8 cellular contexts compared by ENCODE assay signal in genomic region chr19:3783660-3784584, GRCh38. TPM values are rescaled to one million over a fixed set of nuclear protein-coding genes. Genes with fewer than 3 reads are reported as not detected.
A peak's percentile ranks its signal among the peaks of the same experiment; 100 is the strongest.
DNase-seq lines count a peak whose midpoint lies in the region; ATAC-seq and TF ChIP-seq lines count a peak whose summit lies in the region.
"Had no signal": no experiment of that assay in that cellular context is flagged by ENCODE, and none has a peak within 500 bp of the region (broad histone marks: within the 10 kb centered on the region; RNA-seq: fewer than 3 reads in every experiment).

No MANE protein-coding gene starts in this region.

- no peak overlapping the region for H2AFZ ChIP-seq in IMR-90 (replicated peaks; ENCODE audit: low read length, poor library complexity)
- H2AFZ ChIP-seq: GM23248 had no signal

- H3K14ac ChIP-seq in IMR-90 (replicated peaks; ENCODE audit: low read depth, low read length) = no peak overlapping the region

- H3K18ac ChIP-seq in IMR-90 (ENCODE audit: low read depth, low read length) = no peak overlapping the region

- H2BK15ac ChIP-seq in IMR-90 (ENCODE audit: low read depth, low read length) = no peak overlapping the region

- WGBS in IMR-90 (ENCODE audit: extremely low coverage in 2 of 2, insufficient read length in 1 of 2), 2 experiments = 56% methylated on average over 18 of the region's 49 CpGs; no CpG with 5 or more reads in 1 of the 2 experiments

- dilution Hi-C loops in IMR-90 (cut with HindIII; ENCODE audit: low sequenced_read_pairs, unreplicated experiment) = no loop called here

- H3K27ac ChIP-seq in IMR-90 (ENCODE audit: insufficient read depth, low read length) = no peak overlapping the region
- H3K27ac ChIP-seq: GM23248 had no signal

- H4K5ac ChIP-seq in IMR-90 (ENCODE audit: low read depth, low read length) = no peak overlapping the region

- no peaks in the 10 kb centered on the region for H3K36me3 ChIP-seq in IMR-90 (ENCODE audit: control insufficient read depth, insufficient read depth, low read length)

- no peak for DNase-seq in IMR-90
- DNase-seq in activated CD4-positive, alpha-beta T cell treated with anti-CD3 and anti-CD28 coated beads, Interleukin-2, amount 50 U/mL, for 4 hours = peak; percentile 26 to 38
- no peak for DNase-seq in fibroblast of villous mesenchyme (ENCODE audit: low read depth)
- peak; percentile 34 for DNase-seq in stimulated activated CD8-positive, alpha-beta memory T cell treated with anti-CD3 and anti-CD28 coated beads, Interleukin-4, amount 100 ng/mL, for 24 hours (ENCODE audit: low read depth)
- DNase-seq in activated CD4-positive, CD25-positive, alpha-beta regulatory T cell treated with anti-CD3 and anti-CD28 coated beads, Interleukin-2, amount 50 U/mL, for 72 hours = no peak
- DNase-seq in NCI-H2171 treated with DMSO at 0.1 percent for 48 hours (lab: John Stamatoyannopoulos, UW) = no peak
- DNase-seq: GM23248 had no signal

- no peak overlapping the region for H4K91ac ChIP-seq in IMR-90 (ENCODE audit: insufficient read depth, low read depth, low read length)

- no peak for TF ChIP-seq RAD21 in IMR-90 (IDR thresholded peaks at IDR 0.05; ENCODE audit: low read length)

- BruUV-seq in IMR-90 (replicated peaks; lab: Mats Ljungman, UMichigan) = no TSS peak

- no peak overlapping the region for H2AK5ac ChIP-seq in IMR-90 (ENCODE audit: low read depth, low read length)

- in situ Hi-C loops in IMR-90 (cut with MboI; ENCODE audit: low sequenced_read_pairs) = no loop called here

- TF ChIP-seq CTCF in IMR-90 (conservative IDR thresholded peaks at IDR 0.05; ENCODE audit: low read depth, low read length) (0 out of 2 replicates have a peak, but pooled peaks have one; percentile 8), fibroblast of villous mesenchyme (IDR thresholded peaks at IDR 0.05; ENCODE audit: insufficient read depth, low read depth, low read length) (peak; percentile 16)

- POLR2A ChIA-PET in IMR-90 (lab: Charles Lee; ENCODE audit: unreplicated experiment) = no interaction called here

- peaks cover 21% of the 10 kb centered on the region for H3K27me3 ChIP-seq in IMR-90 (ENCODE audit: control insufficient read depth, insufficient read depth, low read length)

- no peak overlapping the region for H2AK9ac ChIP-seq in IMR-90 (replicated peaks; ENCODE audit: low read depth, low read length, poor library complexity)

- intact Hi-C loops in IMR-90 (cut with micrococcal nuclease) = no loop called here

- no peak overlapping the region for H2BK20ac ChIP-seq in IMR-90 (ENCODE audit: low read depth, low read length)

- H4K20me1 ChIP-seq in IMR-90 (ENCODE audit: insufficient read depth, low read length) = no peaks in the 10 kb centered on the region

- ATAC-seq in IMR-90 (ENCODE audit: low read depth) = no peak
- no peak for ATAC-seq in HG03108 (IDR thresholded peaks at IDR 0.05; ENCODE audit: unreplicated experiment)

- no peak overlapping the region for H3K56ac ChIP-seq in IMR-90 (ENCODE audit: extremely low read depth, insufficient read depth, low read length)

- no peak for TF ChIP-seq POLR2A in IMR-90 (IDR thresholded peaks at IDR 0.05; ENCODE audit: low read depth, low read length)

- H3K9ac ChIP-seq in IMR-90 (ENCODE audit: low read depth, low read length) = no peak overlapping the region
- H3K9ac ChIP-seq: GM23248 had no signal

- H3K4me3 ChIP-seq in IMR-90 (ENCODE audit: insufficient read depth, low read depth, low read length) = no peak overlapping the region
- no peak overlapping the region for H3K4me3 ChIP-seq in fibroblast of villous mesenchyme (ENCODE audit: low read depth, low read length)
- H3K4me3 ChIP-seq: GM23248 had no signal

- H3K9me1 ChIP-seq in IMR-90 (ENCODE audit: insufficient read depth, low read length) = no peaks in the 10 kb centered on the region

- H4K8ac ChIP-seq in IMR-90 (ENCODE audit: low read depth in 2 of 2, low read length in 2 of 2) = no peak overlapping the region

- no peaks in the 10 kb centered on the region for H3K79me1 ChIP-seq in IMR-90 (ENCODE audit: low read depth in 1 of 2, low read length in 2 of 2)

- no peaks in the 10 kb centered on the region for H3K4me1 ChIP-seq in IMR-90 (ENCODE audit: control insufficient read depth, insufficient read depth, low read length)

- no peak overlapping the region for H3K4ac ChIP-seq in IMR-90 (ENCODE audit: low read depth, low read length)

- peaks cover 24% of the 10 kb centered on the region for H3K9me3 ChIP-seq in IMR-90 (ENCODE audit: control insufficient read depth, insufficient read depth, low read length)

- no peak overlapping the region for H3K23ac ChIP-seq in IMR-90 (ENCODE audit: low read depth, low read length)

- CTCF ChIA-PET in IMR-90 (lab: Yijun Ruan, JAX) = no interaction called here

- H2BK120ac ChIP-seq in IMR-90 (ENCODE audit: low read depth, low read length) = no peak overlapping the region

- H3K4me2 ChIP-seq in IMR-90 (ENCODE audit: low read depth, low read length) = no peak overlapping the region

- H2BK5ac ChIP-seq in IMR-90 (ENCODE audit: low read depth, low read length, poor library complexity, severe bottlenecking) = no peak overlapping the region

TF ChIP-seq in IMR-90, 13 proteins besides CTCF, POLR2A, EP300 and RAD21:
- no peak for TF ChIP-seq MAZ (IDR thresholded peaks at IDR 0.05; ENCODE audit: borderline replicate concordance, low read depth, low read length)
- TF ChIP-seq NFE2L2 (IDR thresholded peaks at IDR 0.05; ENCODE audit: low read depth, low read length) = no peak
- no peak for TF ChIP-seq USF2 (IDR thresholded peaks at IDR 0.05; ENCODE audit: low read depth, low read length)
- TF ChIP-seq FOS (IDR thresholded peaks at IDR 0.05; ENCODE audit: low read depth, low read length) = no peak
- TF ChIP-seq CHD1 (IDR thresholded peaks at IDR 0.05; ENCODE audit: low read depth, low read length) = no peak

RNA-seq across cellular contexts. Expression of gene MATK, which starts 2.3 kb away (rescaled TPM):
- total RNA-seq in IMR-90 (2012; rRNA removed) = not detected in 2 replicates
- not detected in 2 replicates for polyA plus RNA-seq in IMR-90 (2012; rRNA removed)
- not detected in 2 replicates for polyA plus RNA-seq in IMR-90 (2012; cell fraction: cytosol; rRNA removed)
- not detected in 2 replicates for polyA plus RNA-seq in IMR-90 (2012; cell fraction: nucleus; rRNA removed; ENCODE audit: low replicate concordance)
- total RNA-seq in fibroblast of villous mesenchyme = not detected in 2 replicates
- total RNA-seq: GM23248 had no signal
- polyA plus RNA-seq: GM23248 had no signal

RNA-seq across cellular contexts. Expression of gene RAX2, which starts 11.9 kb away (rescaled TPM):
- total RNA-seq in IMR-90 (2012; rRNA removed) = not detected in 2 replicates
- polyA plus RNA-seq in IMR-90 (2012; rRNA removed) = not detected in 2 replicates
- not detected in 2 replicates for polyA plus RNA-seq in IMR-90 (2012; cell fraction: cytosol; rRNA removed)
- polyA plus RNA-seq in IMR-90 (2012; cell fraction: nucleus; rRNA removed; ENCODE audit: low replicate concordance) = not detected in 2 replicates
- total RNA-seq in fibroblast of villous mesenchyme = not detected in 2 replicates
- total RNA-seq: GM23248 had no signal
- polyA plus RNA-seq: GM23248 had no signal

RNA-seq across cellular contexts. Expression of gene MRPL54, which starts 21.4 kb away (rescaled TPM):
- total RNA-seq in IMR-90 (2012; rRNA removed) (55.9 and 68.6 TPM in 2 replicates), fibroblast of villous mesenchyme (48.4 and 64.1 TPM in 2 replicates)
- polyA plus RNA-seq in IMR-90 (2012; rRNA removed) = 75.7 and 96.5 TPM in 2 replicates
- 126 and 298 TPM in 2 replicates for polyA plus RNA-seq in IMR-90 (2012; cell fraction: cytosol; rRNA removed)
- polyA plus RNA-seq in IMR-90 (2012; cell fraction: nucleus; rRNA removed; ENCODE audit: low replicate concordance) = 25.4 and 32.2 TPM in 2 replicates

RNA-seq across cellular contexts. Expression of gene APBA3, which starts 22.4 kb away (rescaled TPM):
- total RNA-seq in IMR-90 (2012; rRNA removed) (8.6 and 9.5 TPM in 2 replicates), fibroblast of villous mesenchyme (19.4 and 22.2 TPM in 2 replicates)
- polyA plus RNA-seq in IMR-90 (2012; rRNA removed) = 18.4 and 21.0 TPM in 2 replicates
- 10.4 and 19.6 TPM in 2 replicates for polyA plus RNA-seq in IMR-90 (2012; cell fraction: cytosol; rRNA removed)
- 54.4 and 140 TPM in 2 replicates for polyA plus RNA-seq in IMR-90 (2012; cell fraction: nucleus; rRNA removed; ENCODE audit: low replicate concordance)

Comparison
In these comparisons a context has a peak if more than half of its experiments do, and no peak if none do; other contexts are left out.
1. DNase-seq: peak in activated CD4-positive, alpha-beta T cell treated with anti-CD3 and anti-CD28 coated beads, Interleukin-2, amount 50 U/mL, for 4 hours (2 of 2) and stimulated activated CD8-positive, alpha-beta memory T cell treated with anti-CD3 and anti-CD28 coated beads, Interleukin-4, amount 100 ng/mL, for 24 hours (single experiment); none in IMR-90 (single experiment), fibroblast of villous mesenchyme (single experiment), activated CD4-positive, CD25-positive, alpha-beta regulatory T cell treated with anti-CD3 and anti-CD28 coated beads, Interleukin-2, amount 50 U/mL, for 72 hours (single experiment) and NCI-H2171 treated with DMSO at 0.1 percent for 48 hours (single experiment).